8 cellular contexts compared by ENCODE assay signal in the genomic region with DNA sequence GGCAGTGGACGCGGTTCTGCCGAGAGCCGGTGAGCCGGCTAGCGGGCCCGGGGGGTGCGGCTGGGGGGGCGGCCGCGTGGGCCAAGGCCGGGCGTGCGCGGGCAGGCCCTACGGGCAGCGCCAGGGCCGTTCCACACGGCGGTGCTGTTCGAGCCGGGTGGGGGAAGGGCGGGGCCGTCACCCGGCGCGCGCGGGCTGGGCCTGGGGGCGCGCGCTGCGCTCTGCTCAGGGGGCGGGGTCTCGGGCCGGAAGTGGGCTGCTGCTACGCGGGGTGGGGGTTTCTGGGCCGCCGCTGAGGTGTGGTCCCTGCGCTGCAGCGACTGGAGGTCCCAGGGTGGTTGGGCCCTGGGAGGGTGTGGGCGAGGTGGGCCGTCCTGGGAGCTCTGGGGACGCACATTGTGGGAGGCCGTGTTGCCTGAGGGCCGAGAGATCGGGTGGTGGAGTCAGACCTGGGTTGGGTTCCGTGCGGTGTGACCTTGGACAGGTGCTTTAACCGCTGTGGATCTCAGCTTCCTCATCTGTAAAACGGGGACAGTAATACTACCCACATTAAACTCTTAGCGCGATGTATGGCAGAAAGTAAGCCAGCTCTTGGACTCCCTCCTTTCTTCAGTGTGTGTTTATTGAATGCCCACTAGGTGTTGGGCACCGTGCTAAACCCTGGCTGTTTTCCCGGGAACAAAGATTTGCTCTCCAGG. TPM values are rescaled to one million over a fixed set of nuclear protein-coding genes. Genes with fewer than 3 reads are reported as not detected.
DNase-seq lines count a peak whose midpoint lies in the region; ATAC-seq and TF ChIP-seq lines count a peak whose summit lies in the region.

No MANE protein-coding gene starts in this region.

- peaks cover 22% of the 10 kb centered on the region for H3K4me1 ChIP-seq in fibroblast of lung (ENCODE audit: control insufficient read depth, extremely low read depth, insufficient read depth, low read length)
- peaks cover 10% of the 10 kb centered on the region for H3K4me1 ChIP-seq in neural progenitor cell

- H3K9ac ChIP-seq in fibroblast of lung (ENCODE audit: insufficient read depth, low read length) (peak overlapping the region; percentile 82), neural progenitor cell (peak overlapping the region; percentile 72)

- H3K27me3 Mint-ChIP-seq in neural progenitor cell (ENCODE audit: insufficient read depth, low read depth): peaks cover 4% of the 10 kb centered on the region

- no peaks in the 10 kb centered on the region for H3K9me3 ChIP-seq in fibroblast of lung (ENCODE audit: control insufficient read depth, insufficient read depth, low read depth, low read length)
- no peaks in the 10 kb centered on the region for H3K9me3 ChIP-seq in neural progenitor cell (ENCODE audit: low read depth)

- peaks cover 30% of the 10 kb centered on the region for H3F3A ChIP-seq in neural progenitor cell (ENCODE audit: low read depth)

- H3K4me1 Mint-ChIP-seq in neural progenitor cell: peaks cover 31% of the 10 kb centered on the region

- H3K4me2 ChIP-seq in fibroblast of lung (ENCODE audit: extremely low read depth, insufficient read depth, low read length) (peak overlapping the region; percentile 97), neural progenitor cell (peak overlapping the region; percentile 86)

- H4K20me1 ChIP-seq in fibroblast of lung (ENCODE audit: control insufficient read depth, extremely low read depth, insufficient read depth, low read length) (no peaks in the 10 kb centered on the region), neural progenitor cell (ENCODE audit: low read depth) (peaks cover 50% of the 10 kb centered on the region)

- peak overlapping the region; percentile 94 for H3K4me3 Mint-ChIP-seq in neural progenitor cell

- H3K27ac Mint-ChIP-seq in neural progenitor cell: peak overlapping the region; percentile 69

- H3K4me3 ChIP-seq in fibroblast of lung (replicated peaks in 1 of 4; ENCODE audit: control extremely low read depth in 1 of 4, insufficient read depth in 1 of 4, low read depth in 3 of 4, low read length in 4 of 4) (peak overlapping the region; percentile 75 to 89 (median 82)), neural progenitor cell (peak overlapping the region; percentile 68)

- H3K79me2 ChIP-seq in fibroblast of lung (ENCODE audit: control insufficient read depth, insufficient read depth, low read length) (peaks cover 52% of the 10 kb centered on the region), neural progenitor cell (ENCODE audit: low read depth) (peaks cover 52% of the 10 kb centered on the region)

- H2AFZ ChIP-seq in fibroblast of lung (ENCODE audit: low read length) (no peak overlapping the region), neural progenitor cell (replicated peaks) (no peak overlapping the region)

- H3K27ac ChIP-seq in fibroblast of lung (ENCODE audit: insufficient read depth, low read length) (peak overlapping the region; percentile 86), neural progenitor cell (peak overlapping the region; percentile 97), temporal lobe (ENCODE audit: low read depth, low read length) (peak overlapping the region; percentile 69)

- H3K36me3 Mint-ChIP-seq in neural progenitor cell: no peaks in the 10 kb centered on the region

- TF ChIP-seq CTCF in fibroblast of lung (conservative IDR thresholded peaks at IDR 0.05 in 1 of 2, IDR thresholded peaks at IDR 0.05 in 1 of 2; ENCODE audit: low read depth in 1 of 2, low read length in 2 of 2): no peak
- peak; percentile 18 for TF ChIP-seq CTCF in neural progenitor cell (IDR thresholded peaks at IDR 0.05)

- peak; percentile 48 for ATAC-seq in GM19043 (IDR thresholded peaks at IDR 0.05; ENCODE audit: low read depth, unreplicated experiment)
- peak; percentile 51 for ATAC-seq in HG03280 (IDR thresholded peaks at IDR 0.05; ENCODE audit: unreplicated experiment)

- H3K27me3 ChIP-seq in fibroblast of lung (ENCODE audit: control insufficient read depth, insufficient read depth, low read length) (no peaks in the 10 kb centered on the region), neural progenitor cell (no peaks in the 10 kb centered on the region)

- no peaks in the 10 kb centered on the region for H3K9me3 Mint-ChIP-seq in neural progenitor cell

- DNase-seq in CD1c-positive myeloid dendritic cell (ENCODE audit: extremely low spot score): peak; percentile 78
- DNase-seq in NCI-H774 (lab: John Stamatoyannopoulos, UW): peak; percentile 66
- peak; percentile 89 for DNase-seq in activated T-cell treated with anti-CD3 and anti-CD28 coated beads for 48 hours (ENCODE audit: low read depth)
- peak; percentile 42 to 56 for DNase-seq in fibroblast of lung (ENCODE audit: low read depth in 2 of 2)
- DNase-seq in neural progenitor cell (ENCODE audit: low spot score): peak; percentile 95

- H3K36me3 ChIP-seq in fibroblast of lung (ENCODE audit: control insufficient read depth, insufficient read depth, low read length) (no peaks in the 10 kb centered on the region), neural progenitor cell (no peaks in the 10 kb centered on the region)

RNA-seq across cellular contexts. Expression of gene MAPRE1, which starts 0.4 kb away (rescaled TPM):
- total RNA-seq in fibroblast of lung: 57.8 and 67.9 TPM in 2 replicates
- 130 and 148 TPM in 2 replicates for polyA plus RNA-seq in fibroblast of lung
- 104 and 121 TPM in 2 replicates for polyA plus RNA-seq in fibroblast of lung (2012)
- 25.3 and 28.1 TPM in 2 replicates for polyA minus RNA-seq in fibroblast of lung (ENCODE audit: low replicate concordance)
- 210 and 263 TPM in 2 replicates for total RNA-seq in neural progenitor cell (ENCODE audit: low replicate concordance)
- total RNA-seq in temporal lobe: 105 TPM

RNA-seq across cellular contexts. Expression of gene EFCAB8, which starts 38.6 kb away (rescaled TPM):
- total RNA-seq in fibroblast of lung (under 0.01 and 0.26 TPM in 2 replicates), neural progenitor cell (ENCODE audit: low replicate concordance) (not detected in 2 replicates), temporal lobe (not detected)
- not detected in 2 replicates for polyA plus RNA-seq in fibroblast of lung
- polyA plus RNA-seq in fibroblast of lung (2012): not detected in 2 replicates
- not detected in 2 replicates for polyA minus RNA-seq in fibroblast of lung (ENCODE audit: low replicate concordance)

RNA-seq across cellular contexts. Expression of gene DNMT3B, which starts 58.0 kb away (rescaled TPM):
- total RNA-seq in fibroblast of lung: 1.5 and 3.1 TPM in 2 replicates
- 1.1 and 1.6 TPM in 2 replicates for polyA plus RNA-seq in fibroblast of lung
- 1.4 and 1.7 TPM in 2 replicates for polyA plus RNA-seq in fibroblast of lung (2012)
- 1.1 and 1.2 TPM in 2 replicates for polyA minus RNA-seq in fibroblast of lung (ENCODE audit: low replicate concordance)
- total RNA-seq in neural progenitor cell (ENCODE audit: low replicate concordance): 114 and 148 TPM in 2 replicates
- total RNA-seq in temporal lobe: 6.1 TPM

Comparison
In these comparisons a context has a peak if more than half of its experiments do, and no peak if none do; other contexts are left out.
1. Peak in every context shown above with its lines: DNase-seq, ATAC-seq, H3K4me3 ChIP-seq and H3K27ac ChIP-seq.
2. RNA of gene DNMT3B, which starts 58.0 kb away (total RNA-seq): 114 to 148 TPM in neural progenitor cell; 6.1 TPM in temporal lobe (single experiment) and 1.5 to 3.1 TPM in fibroblast of lung; every median in the first group is over 10 times any median in the second.